Comparison of ENCODE assay signal across 2 cellular contexts in genomic region chr2:223930002-223930976, GRCh38.
TF ChIP-seq lines count a peak whose summit lies in the region.

No MANE protein-coding gene starts in this region.

TF ChIP-seq in K562, 482 proteins besides CTCF, POLR2A, EP300 and RAD21 (continued from another document):
- TF ChIP-seq E2F3 (CRISPR knock-in tag; IDR thresholded peaks at IDR 0.05), result no peak
- TF ChIP-seq CREB1 (IDR thresholded peaks at IDR 0.05), result no peak
- peak; percentile 31; the same call in 1 of the 2 replicates for TF ChIP-seq CREB1 (CRISPR knock-in tag; IDR thresholded peaks at IDR 0.05)
- TF ChIP-seq ZNF740 (CRISPR knock-in tag; IDR thresholded peaks at IDR 0.05), result no peak
- TF ChIP-seq ZNF740 (tag; IDR thresholded peaks at IDR 0.05), result no peak
- TF ChIP-seq ATF3 (IDR thresholded peaks at IDR 0.05), result 0 out of 2 replicates have a peak, but pooled peaks have one; percentile 40
- no peak for TF ChIP-seq ATF3 (CRISPR knock-in tag; conservative IDR thresholded peaks at IDR 0.05)

TF ChIP-seq in HepG2, 621 proteins besides CTCF, POLR2A, EP300 and RAD21 (continued from another document and continues in another):
- TF ChIP-seq AKNA (CRISPR knock-in tag; IDR thresholded peaks at IDR 0.05; ENCODE audit: borderline replicate concordance), result no peak
- 0 out of 2 replicates have a peak, but pooled peaks have one; percentile 44 for TF ChIP-seq RARA (CRISPR knock-in tag; IDR thresholded peaks at IDR 0.05)
- TF ChIP-seq POLR2AphosphoS2 (IDR thresholded peaks at IDR 0.05; ENCODE audit: low read depth, low read length), result peak; percentile 51; the same call in 1 of the 2 replicates
- peak; percentile 82; the same call in 1 of the 2 replicates for TF ChIP-seq ERF (CRISPR knock-in tag; IDR thresholded peaks at IDR 0.05)
- TF ChIP-seq MYC (CRISPR knock-in tag; IDR thresholded peaks at IDR 0.05; ENCODE audit: borderline replicate concordance), result peak; percentile 69; the same call in 1 of the 2 replicates
- TF ChIP-seq NR0B2 (CRISPR knock-in tag; IDR thresholded peaks at IDR 0.05), result peak; percentile 87; the same call in 1 of the 2 replicates
- TF ChIP-seq RFX1 (IDR thresholded peaks at IDR 0.05), result no peak
- TF ChIP-seq FLYWCH1 (CRISPR knock-in tag; IDR thresholded peaks at IDR 0.05), result no peak
- TF ChIP-seq ZNF567 (CRISPR knock-in tag; IDR thresholded peaks at IDR 0.05; ENCODE audit: borderline replicate concordance), result no peak; the same call in 1 of the 2 replicates
- TF ChIP-seq IKZF4 (CRISPR knock-in tag; IDR thresholded peaks at IDR 0.05; ENCODE audit: borderline replicate concordance, low read depth, not compliant biosample characterization), result peak; percentile 59
- TF ChIP-seq ATAD3A (CRISPR knock-in tag; IDR thresholded peaks at IDR 0.05), result no peak
- TF ChIP-seq ZNF263 (CRISPR knock-in tag; IDR thresholded peaks at IDR 0.05), result peak; percentile 54; the same call in 1 of the 2 replicates
- no peak for TF ChIP-seq ZNF232 (CRISPR knock-in tag; IDR thresholded peaks at IDR 0.05; ENCODE audit: borderline replicate concordance)
- TF ChIP-seq CENPT (CRISPR knock-in tag; IDR thresholded peaks at IDR 0.05; ENCODE audit: low read depth), result 0 out of 2 replicates have a peak, but pooled peaks have one; percentile 27
- no peak; the same call in 1 of the 2 replicates for TF ChIP-seq BRCA1 (CRISPR knock-in tag; IDR thresholded peaks at IDR 0.05)
- TF ChIP-seq TIGD3 (CRISPR knock-in tag; IDR thresholded peaks at IDR 0.05; ENCODE audit: borderline replicate concordance), result peak; percentile 48
- TF ChIP-seq ZNF816 (CRISPR knock-in tag; IDR thresholded peaks at IDR 0.05; ENCODE audit: borderline replicate concordance), result peak; percentile 95
- peak; percentile 92; the same call in 1 of the 2 replicates for TF ChIP-seq ZNF607 (CRISPR knock-in tag; IDR thresholded peaks at IDR 0.05; ENCODE audit: borderline replicate concordance)
- no peak for TF ChIP-seq ZSCAN12 (CRISPR knock-in tag; IDR thresholded peaks at IDR 0.05)
- no peak; the same call in 1 of the 2 replicates for TF ChIP-seq GTF3A (CRISPR knock-in tag; conservative IDR thresholded peaks at IDR 0.05)
- no peak for TF ChIP-seq AFF4 (CRISPR knock-in tag; IDR thresholded peaks at IDR 0.05)
- TF ChIP-seq HIVEP1 (CRISPR knock-in tag; IDR thresholded peaks at IDR 0.05), result peak; percentile 94
- TF ChIP-seq GFI1 (CRISPR knock-in tag; IDR thresholded peaks at IDR 0.05; ENCODE audit: borderline replicate concordance), result peak; percentile 43
- TF ChIP-seq ZNF362 (CRISPR knock-in tag; IDR thresholded peaks at IDR 0.05; ENCODE audit: borderline replicate concordance), result peak; percentile 90; the same call in 1 of the 2 replicates
- TF ChIP-seq TFE3 (CRISPR knock-in tag; IDR thresholded peaks at IDR 0.05), result peak; percentile 92
- TF ChIP-seq SETDB1 (CRISPR knock-in tag; IDR thresholded peaks at IDR 0.05; ENCODE audit: borderline replicate concordance), result no peak
- TF ChIP-seq PATZ1 (CRISPR knock-in tag; IDR thresholded peaks at IDR 0.05), result peak; percentile 52; the same call in 1 of the 2 replicates
- TF ChIP-seq ASH2L (IDR thresholded peaks at IDR 0.05; ENCODE audit: insufficient read length, low read depth, low read length), result peak; percentile 89
- TF ChIP-seq MLLT10 (CRISPR knock-in tag; IDR thresholded peaks at IDR 0.05), result no peak
- peak; percentile 22 to 88; a peak in 3 of 4 replicates for TF ChIP-seq MAFK (conservative IDR thresholded peaks at IDR 0.05 in 1 of 2, IDR thresholded peaks at IDR 0.05 in 1 of 2; ENCODE audit: low read length in 2 of 2)
- no peak for TF ChIP-seq NONO (IDR thresholded peaks at IDR 0.05)
- 0 out of 2 replicates have a peak, but pooled peaks have one; percentile 19 for TF ChIP-seq NONO (CRISPR knock-in tag; conservative IDR thresholded peaks at IDR 0.05)
- TF ChIP-seq ZBTB38 (CRISPR knock-in tag; IDR thresholded peaks at IDR 0.05), result peak; percentile 79; the same call in 1 of the 2 replicates
- peak; percentile 21; the same call in 1 of the 2 replicates for TF ChIP-seq ZNF12 (CRISPR knock-in tag; IDR thresholded peaks at IDR 0.05)
- TF ChIP-seq ZNF598 (CRISPR knock-in tag; IDR thresholded peaks at IDR 0.05; ENCODE audit: borderline replicate concordance), result peak; percentile 93; the same call in 1 of the 2 replicates
- TF ChIP-seq ZNF136 (CRISPR knock-in tag; IDR thresholded peaks at IDR 0.05; ENCODE audit: low read depth), result peak; percentile 83; the same call in 1 of the 2 replicates
- TF ChIP-seq BRD4 (CRISPR knock-in tag; IDR thresholded peaks at IDR 0.05), result peak; percentile 44
- TF ChIP-seq ZFX (CRISPR knock-in tag; IDR thresholded peaks at IDR 0.05; ENCODE audit: low read depth), result peak; percentile 95
- TF ChIP-seq ZKSCAN5 (CRISPR knock-in tag; IDR thresholded peaks at IDR 0.05), result no peak
- peak; percentile 76 for TF ChIP-seq ZBTB26 (CRISPR knock-in tag; IDR thresholded peaks at IDR 0.05; ENCODE audit: borderline replicate concordance)
- peak; percentile 80 for TF ChIP-seq ZNF331 (CRISPR knock-in tag; IDR thresholded peaks at IDR 0.05)
- no peak; the same call in 1 of the 2 replicates for TF ChIP-seq ZSCAN31 (CRISPR knock-in tag; IDR thresholded peaks at IDR 0.05; ENCODE audit: low read depth)
- TF ChIP-seq ZNF619 (CRISPR knock-in tag; IDR thresholded peaks at IDR 0.05), result peak; percentile 87
- TF ChIP-seq ZNF292 (CRISPR knock-in tag; IDR thresholded peaks at IDR 0.05; ENCODE audit: borderline replicate concordance, low read depth), result peak; percentile 95
- TF ChIP-seq SALL1 (CRISPR knock-in tag; IDR thresholded peaks at IDR 0.05), result peak; percentile 94
- no peak for TF ChIP-seq SUZ12 (IDR thresholded peaks at IDR 0.05; ENCODE audit: low read depth, low read length)
- TF ChIP-seq ZNF501 (CRISPR knock-in tag; IDR thresholded peaks at IDR 0.05), result peak; percentile 99
